Comparison of ENCODE assay signal across 9 cellular contexts in the genomic region with DNA sequence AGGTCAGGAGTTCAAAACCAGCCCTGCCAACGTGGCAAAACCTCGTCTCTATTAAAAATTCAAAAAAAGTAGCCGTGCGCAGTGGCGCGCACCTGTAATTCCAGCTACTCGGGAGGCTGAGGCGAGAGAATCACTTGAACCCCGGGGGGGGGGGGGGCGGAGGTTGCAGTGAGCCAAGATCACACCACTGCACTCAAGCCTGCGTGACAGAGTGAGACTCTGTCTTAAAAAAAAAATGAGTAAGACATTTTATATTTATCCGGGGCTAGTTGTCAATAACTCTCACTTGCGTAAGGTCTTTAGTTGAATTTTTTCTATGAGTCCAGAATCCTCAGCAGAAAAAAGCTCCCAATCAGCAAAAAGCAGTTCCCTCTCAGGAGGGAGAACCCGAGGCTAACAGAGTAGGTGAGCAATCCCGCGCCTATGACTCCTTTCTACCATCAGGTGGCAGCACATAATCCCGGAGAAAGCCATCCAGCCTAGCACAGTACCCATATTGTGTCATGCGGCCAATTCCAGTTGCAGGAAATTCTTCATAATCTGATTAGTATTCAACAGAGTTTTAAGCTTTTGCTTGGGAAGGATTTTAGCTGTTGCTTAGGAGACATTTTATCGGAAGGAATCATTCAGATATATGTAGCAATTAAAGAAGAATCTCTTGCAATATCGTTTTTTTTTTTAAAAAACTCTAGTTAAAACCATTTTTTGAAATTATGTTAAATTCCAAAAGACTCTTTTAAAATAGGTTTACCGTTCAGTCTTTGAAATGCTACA. TPM values are rescaled to one million over a fixed set of nuclear protein-coding genes. Genes with fewer than 3 reads are reported as not detected.
DNase-seq lines count a peak whose midpoint lies in the region; FAIRE-seq and TF ChIP-seq lines count a peak whose summit lies in the region.
"Had no signal": no experiment of that assay in that cellular context is flagged by ENCODE, and none has a peak within 500 bp of the region (broad histone marks: within the 10 kb centered on the region; RNA-seq: fewer than 3 reads in every experiment).

No MANE protein-coding gene starts in this region.

- peak; percentile 76 for FAIRE-seq in frontal cortex (lab: Jason Lieb, UNC)

- TF ChIP-seq EP300 in ovary (IDR thresholded peaks at IDR 0.05) (no peak), transverse colon (IDR thresholded peaks at IDR 0.05; ENCODE audit: low read depth) (no peak)

- H3K9me3 ChIP-seq in ovary: no peaks in the 10 kb centered on the region
- H3K9me3 ChIP-seq in transverse colon: no peaks in the 10 kb centered on the region

- intact Hi-C loops in ovary (cut with DNase I): loop anchor here in 2 of 4 donors (5.0 kb wide), 1 partner anchor 77 kb away; no protein-coding TSS in a partner anchor
- intact Hi-C loops in transverse colon (cut with DNase I; ENCODE audit: low total_unique reads): no loop called here

- H3K4me3 ChIP-seq in ovary (no peak overlapping the region), transverse colon (no peak overlapping the region)

- TF ChIP-seq POLR2A in ovary (IDR thresholded peaks at IDR 0.05) (no peak), transverse colon (IDR thresholded peaks at IDR 0.05) (no peak)

- H3K4me1 ChIP-seq in ovary (ENCODE audit: insufficient read depth) (no peaks in the 10 kb centered on the region), transverse colon (no peaks in the 10 kb centered on the region)

- H3K27ac ChIP-seq in ovary (no peak overlapping the region), transverse colon (no peak overlapping the region)

- CTCF ChIA-PET in GM10248 (lab: Yijun Ruan, JAX): interaction anchor here (0.5 to 4.1 kb wide), 29 partner anchors 9 to 1156 kb away, joined by 3 to 39 read pairs (median 4); partner anchors contain the start of genes C2orf80 and IDH1

- TF ChIP-seq CTCF in GM10248 (IDR thresholded peaks at IDR 0.05; ENCODE audit: control extremely low read depth, extremely low read depth, low read depth, missing control alignments): peak; percentile 86
- TF ChIP-seq CTCF in ovary (IDR thresholded peaks at IDR 0.05): peak; percentile 47 to 69 (median 65)
- TF ChIP-seq CTCF in transverse colon (IDR thresholded peaks at IDR 0.05): peak; percentile 73 to 90 (median 80)

- H3K27me3 ChIP-seq in ovary (no peaks in the 10 kb centered on the region), transverse colon (no peaks in the 10 kb centered on the region)

- H3K36me3 ChIP-seq in ovary: no peaks in the 10 kb centered on the region
- no peaks in the 10 kb centered on the region for H3K36me3 ChIP-seq in transverse colon

- in situ Hi-C loops in transverse colon (cut with MboI; ENCODE audit: low pct_ligation_motif_present in 1 of 4, low pct_unique_long_range_greater_than_20kb in 1 of 4, low sequenced_read_pairs in 3 of 4): loop anchor here in 1 of 4 donors (10.0 kb wide), 1 partner anchor 70 kb away; no protein-coding TSS in a partner anchor

- POLR2A ChIA-PET in GM10248 (lab: Yijun Ruan, JAX): no interaction called here

- WGBS in ovary, 3 donors: 35 to 42% (median 36%) methylated on average over 21 of the region's 21 CpGs
- WGBS in transverse colon (ENCODE audit: low coverage in 1 of 2), 2 donors: 41 to 52% methylated on average over 10 to 21 of the region's 21 CpGs

- peak; percentile 79 for DNase-seq in GM10248 (ENCODE audit: extremely low spot score)
- peak; percentile 81 for DNase-seq in HCEC 1CT
- peak; percentile 77 for DNase-seq in M059J (ENCODE audit: low read depth)
- peak; percentile 42 for DNase-seq in SHP77 treated with DMSO at 0.1 percent for 48 hours (lab: John Stamatoyannopoulos, UW)
- DNase-seq in activated effector memory CD4-positive, alpha-beta T cell treated with Interleukin-2 at 50 U/mL for 16 hours: peak; percentile 40
- peak; percentile 41 to 67 for DNase-seq in frontal cortex (ENCODE audit: low spot score in 2 of 2)
- peak; percentile 69 to 84 (median 75) for DNase-seq in ovary
- peak; percentile 79 for DNase-seq in transverse colon

RNA-seq across cellular contexts. Expression of gene CRYGA, which starts 11.9 kb away (rescaled TPM):
- not detected in 2 replicates for total RNA-seq in M059J (2014; rRNA removed; shearing (Covaris generic))
- total RNA-seq in frontal cortex (not detected), ovary (not detected), transverse colon (not detected)
- polyA plus RNA-seq in ovary: not detected
- total RNA-seq: urinary bladder had no signal
- polyA plus RNA-seq: urinary bladder had no signal

RNA-seq across cellular contexts. Expression of gene C2orf80, which starts 14.6 kb away (rescaled TPM):
- not detected in 2 replicates for total RNA-seq in M059J (2014; rRNA removed; shearing (Covaris generic))
- total RNA-seq in frontal cortex: 38.3 TPM
- total RNA-seq in ovary: not detected
- not detected for polyA plus RNA-seq in ovary
- total RNA-seq in transverse colon: not detected
- polyA plus RNA-seq: urinary bladder had no signal

RNA-seq across cellular contexts. Expression of gene CRYGB, which starts 29.3 kb away (rescaled TPM):
- total RNA-seq in M059J (2014; rRNA removed; shearing (Covaris generic)): not detected in 2 replicates
- total RNA-seq in frontal cortex (not detected), ovary (not detected), transverse colon (not detected)
- polyA plus RNA-seq in ovary: not detected
- total RNA-seq: urinary bladder had no signal
- polyA plus RNA-seq: urinary bladder had no signal

RNA-seq across cellular contexts. Expression of gene CRYGC, which starts 45.6 kb away (rescaled TPM):
- not detected in 2 replicates for total RNA-seq in M059J (2014; rRNA removed; shearing (Covaris generic))
- total RNA-seq in frontal cortex (not detected), ovary (not detected), transverse colon (not detected)
- not detected for polyA plus RNA-seq in ovary
- total RNA-seq: urinary bladder had no signal
- polyA plus RNA-seq: urinary bladder had no signal

RNA-seq across cellular contexts. Expression of gene CRYGD, which starts 50.9 kb away (rescaled TPM):
- total RNA-seq in M059J (2014; rRNA removed; shearing (Covaris generic)): not detected in 2 replicates
- total RNA-seq in frontal cortex (2.4 TPM), ovary (1 to 10 TPM in 6 of 7 donors, not detected in 1; 1.5 to 7.3 (median 3.8) TPM), transverse colon (not detected)
- polyA plus RNA-seq in ovary: 1 to 10 TPM; 2.3 to 7.0 TPM
- polyA plus RNA-seq: urinary bladder had no signal

Comparison
In these comparisons a context has a peak if more than half of its experiments do, and no peak if none do; other contexts are left out.
1. RNA of gene C2orf80, which starts 14.6 kb away (total RNA-seq): 38.3 TPM in frontal cortex (single experiment); not detected in M059J, not detected in ovary and not detected in transverse colon; every median in the first group is over 10 times any median in the second.
2. Peak in every context shown above with its lines, with median percentiles within 50 percentile points of each other: DNase-seq and CTCF ChIP-seq.